ENCODE assay signal across 1 cellular context in genomic region chr16:30399435-30400186, GRCh38.
TF ChIP-seq lines count a peak whose summit lies in the region.

No MANE protein-coding gene starts in this region.

TF ChIP-seq in H1, 55 proteins besides CTCF, POLR2A, EP300 and RAD21:
- no peak for TF ChIP-seq CTBP2 (IDR thresholded peaks at IDR 0.05; ENCODE audit: borderline replicate concordance, insufficient read depth, insufficient read length, low read length)
- TF ChIP-seq, protein P1, sequence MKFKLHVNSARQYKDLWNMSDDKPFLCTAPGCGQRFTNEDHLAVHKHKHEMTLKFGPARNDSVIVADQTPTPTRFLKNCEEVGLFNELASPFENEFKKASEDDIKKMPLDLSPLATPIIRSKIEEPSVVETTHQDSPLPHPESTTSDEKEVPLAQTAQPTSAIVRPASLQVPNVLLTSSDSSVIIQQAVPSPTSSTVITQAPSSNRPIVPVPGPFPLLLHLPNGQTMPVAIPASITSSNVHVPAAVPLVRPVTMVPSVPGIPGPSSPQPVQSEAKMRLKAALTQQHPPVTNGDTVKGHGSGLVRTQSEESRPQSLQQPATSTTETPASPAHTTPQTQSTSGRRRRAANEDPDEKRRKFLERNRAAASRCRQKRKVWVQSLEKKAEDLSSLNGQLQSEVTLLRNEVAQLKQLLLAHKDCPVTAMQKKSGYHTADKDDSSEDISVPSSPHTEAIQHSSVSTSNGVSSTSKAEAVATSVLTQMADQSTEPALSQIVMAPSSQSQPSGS (IDR thresholded peaks at IDR 0.05; ENCODE audit: low read length): 0 out of 2 replicates have a peak, but pooled peaks have one; percentile 2
- TF ChIP-seq POLR2AphosphoS5 (IDR thresholded peaks at IDR 0.05; ENCODE audit: low read depth, low read length): no peak; the same call in none of the 2 replicates
- TF ChIP-seq, protein P2, sequence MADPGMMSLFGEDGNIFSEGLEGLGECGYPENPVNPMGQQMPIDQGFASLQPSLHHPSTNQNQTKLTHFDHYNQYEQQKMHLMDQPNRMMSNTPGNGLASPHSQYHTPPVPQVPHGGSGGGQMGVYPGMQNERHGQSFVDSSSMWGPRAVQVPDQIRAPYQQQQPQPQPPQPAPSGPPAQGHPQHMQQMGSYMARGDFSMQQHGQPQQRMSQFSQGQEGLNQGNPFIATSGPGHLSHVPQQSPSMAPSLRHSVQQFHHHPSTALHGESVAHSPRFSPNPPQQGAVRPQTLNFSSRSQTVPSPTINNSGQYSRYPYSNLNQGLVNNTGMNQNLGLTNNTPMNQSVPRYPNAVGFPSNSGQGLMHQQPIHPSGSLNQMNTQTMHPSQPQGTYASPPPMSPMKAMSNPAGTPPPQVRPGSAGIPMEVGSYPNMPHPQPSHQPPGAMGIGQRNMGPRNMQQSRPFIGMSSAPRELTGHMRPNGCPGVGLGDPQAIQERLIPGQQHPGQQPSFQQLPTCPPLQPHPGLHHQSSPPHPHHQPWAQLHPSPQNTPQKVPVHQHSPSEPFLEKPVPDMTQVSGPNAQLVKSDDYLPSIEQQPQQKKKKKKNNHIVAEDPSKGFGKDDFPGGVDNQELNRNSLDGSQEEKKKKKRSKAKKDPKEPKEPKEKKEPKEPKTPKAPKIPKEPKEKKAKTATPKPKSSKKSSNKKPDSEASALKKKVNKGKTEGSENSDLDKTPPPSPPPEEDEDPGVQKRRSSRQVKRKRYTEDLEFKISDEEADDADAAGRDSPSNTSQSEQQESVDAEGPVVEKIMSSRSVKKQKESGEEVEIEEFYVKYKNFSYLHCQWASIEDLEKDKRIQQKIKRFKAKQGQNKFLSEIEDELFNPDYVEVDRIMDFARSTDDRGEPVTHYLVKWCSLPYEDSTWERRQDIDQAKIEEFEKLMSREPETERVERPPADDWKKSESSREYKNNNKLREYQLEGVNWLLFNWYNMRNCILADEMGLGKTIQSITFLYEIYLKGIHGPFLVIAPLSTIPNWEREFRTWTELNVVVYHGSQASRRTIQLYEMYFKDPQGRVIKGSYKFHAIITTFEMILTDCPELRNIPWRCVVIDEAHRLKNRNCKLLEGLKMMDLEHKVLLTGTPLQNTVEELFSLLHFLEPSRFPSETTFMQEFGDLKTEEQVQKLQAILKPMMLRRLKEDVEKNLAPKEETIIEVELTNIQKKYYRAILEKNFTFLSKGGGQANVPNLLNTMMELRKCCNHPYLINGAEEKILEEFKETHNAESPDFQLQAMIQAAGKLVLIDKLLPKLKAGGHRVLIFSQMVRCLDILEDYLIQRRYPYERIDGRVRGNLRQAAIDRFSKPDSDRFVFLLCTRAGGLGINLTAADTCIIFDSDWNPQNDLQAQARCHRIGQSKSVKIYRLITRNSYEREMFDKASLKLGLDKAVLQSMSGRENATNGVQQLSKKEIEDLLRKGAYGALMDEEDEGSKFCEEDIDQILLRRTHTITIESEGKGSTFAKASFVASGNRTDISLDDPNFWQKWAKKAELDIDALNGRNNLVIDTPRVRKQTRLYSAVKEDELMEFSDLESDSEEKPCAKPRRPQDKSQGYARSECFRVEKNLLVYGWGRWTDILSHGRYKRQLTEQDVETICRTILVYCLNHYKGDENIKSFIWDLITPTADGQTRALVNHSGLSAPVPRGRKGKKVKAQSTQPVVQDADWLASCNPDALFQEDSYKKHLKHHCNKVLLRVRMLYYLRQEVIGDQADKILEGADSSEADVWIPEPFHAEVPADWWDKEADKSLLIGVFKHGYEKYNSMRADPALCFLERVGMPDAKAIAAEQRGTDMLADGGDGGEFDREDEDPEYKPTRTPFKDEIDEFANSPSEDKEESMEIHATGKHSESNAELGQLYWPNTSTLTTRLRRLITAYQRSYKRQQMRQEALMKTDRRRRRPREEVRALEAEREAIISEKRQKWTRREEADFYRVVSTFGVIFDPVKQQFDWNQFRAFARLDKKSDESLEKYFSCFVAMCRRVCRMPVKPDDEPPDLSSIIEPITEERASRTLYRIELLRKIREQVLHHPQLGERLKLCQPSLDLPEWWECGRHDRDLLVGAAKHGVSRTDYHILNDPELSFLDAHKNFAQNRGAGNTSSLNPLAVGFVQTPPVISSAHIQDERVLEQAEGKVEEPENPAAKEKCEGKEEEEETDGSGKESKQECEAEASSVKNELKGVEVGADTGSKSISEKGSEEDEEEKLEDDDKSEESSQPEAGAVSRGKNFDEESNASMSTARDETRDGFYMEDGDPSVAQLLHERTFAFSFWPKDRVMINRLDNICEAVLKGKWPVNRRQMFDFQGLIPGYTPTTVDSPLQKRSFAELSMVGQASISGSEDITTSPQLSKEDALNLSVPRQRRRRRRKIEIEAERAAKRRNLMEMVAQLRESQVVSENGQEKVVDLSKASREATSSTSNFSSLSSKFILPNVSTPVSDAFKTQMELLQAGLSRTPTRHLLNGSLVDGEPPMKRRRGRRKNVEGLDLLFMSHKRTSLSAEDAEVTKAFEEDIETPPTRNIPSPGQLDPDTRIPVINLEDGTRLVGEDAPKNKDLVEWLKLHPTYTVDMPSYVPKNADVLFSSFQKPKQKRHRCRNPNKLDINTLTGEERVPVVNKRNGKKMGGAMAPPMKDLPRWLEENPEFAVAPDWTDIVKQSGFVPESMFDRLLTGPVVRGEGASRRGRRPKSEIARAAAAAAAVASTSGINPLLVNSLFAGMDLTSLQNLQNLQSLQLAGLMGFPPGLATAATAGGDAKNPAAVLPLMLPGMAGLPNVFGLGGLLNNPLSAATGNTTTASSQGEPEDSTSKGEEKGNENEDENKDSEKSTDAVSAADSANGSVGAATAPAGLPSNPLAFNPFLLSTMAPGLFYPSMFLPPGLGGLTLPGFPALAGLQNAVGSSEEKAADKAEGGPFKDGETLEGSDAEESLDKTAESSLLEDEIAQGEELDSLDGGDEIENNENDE (IDR thresholded peaks at IDR 0.05; ENCODE audit: insufficient replicate concordance, low read length): no peak
